8 cellular contexts compared by ENCODE assay signal in the genomic region with DNA sequence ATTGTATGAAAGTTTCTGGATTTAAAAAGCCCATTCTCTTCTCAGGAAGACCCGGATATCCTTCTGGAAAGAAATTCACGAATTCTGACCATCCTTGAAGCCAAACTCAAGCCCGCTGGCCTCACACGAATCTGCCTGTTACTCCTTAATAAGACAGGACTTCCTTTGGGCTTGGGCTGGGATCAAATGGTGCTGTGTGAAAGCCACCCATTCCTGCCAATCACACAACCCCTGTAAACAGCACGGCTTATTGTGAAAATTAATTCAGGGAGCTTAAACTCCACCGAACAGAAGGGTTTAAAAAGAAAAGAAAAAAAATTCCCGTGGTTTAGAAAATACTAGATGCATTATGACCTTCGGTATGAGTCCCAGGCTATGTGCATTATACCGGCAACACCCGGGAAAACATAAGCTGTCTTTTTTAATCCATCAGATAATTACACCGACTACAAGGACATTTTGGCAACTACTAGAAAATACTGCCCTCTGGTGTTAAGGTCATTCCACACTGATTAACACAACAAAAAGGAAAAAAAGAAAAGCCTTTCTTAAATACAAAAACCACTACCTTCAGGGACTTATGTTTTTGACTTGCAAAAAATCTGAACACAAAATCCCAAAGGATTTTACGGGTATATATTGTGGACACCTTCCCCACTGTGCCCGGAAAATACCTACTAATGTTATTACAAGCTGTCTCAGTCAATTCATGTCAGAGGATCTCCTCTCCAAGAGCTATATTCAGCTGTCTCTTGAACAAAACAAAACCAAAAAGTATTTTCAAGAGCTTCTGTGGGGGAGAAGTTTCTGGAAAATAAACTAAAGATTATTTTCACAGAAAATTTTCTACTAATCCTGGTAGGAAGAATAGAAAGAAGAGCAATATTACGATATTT.
DNase-seq lines count a peak whose midpoint lies in the region; ATAC-seq and TF ChIP-seq lines count a peak whose summit lies in the region.

No MANE protein-coding gene starts in this region.

- TF ChIP-seq CTCF in NB4 (IDR thresholded peaks at IDR 0.05; ENCODE audit: low read depth, low read length) = peak; percentile 23

- no peak overlapping the region for H3K4me3 ChIP-seq in NB4 (ENCODE audit: low read depth, low read length)
- no peak overlapping the region for H3K4me3 ChIP-seq in SK-N-MC
- H3K4me3 ChIP-seq in neuronal stem cell (ENCODE audit: low read length in 2 of 2) = no peak overlapping the region

- no peak overlapping the region for H3K4ac ChIP-seq in neuronal stem cell (ENCODE audit: low read length)

- no peak for TF ChIP-seq POLR2A in NB4 (IDR thresholded peaks at IDR 0.05; ENCODE audit: extremely low read depth, insufficient read length)

- no peak overlapping the region for H3K23ac ChIP-seq in neuronal stem cell (ENCODE audit: low read depth, low read length, poor library complexity)

- ATAC-seq in HG02981 (IDR thresholded peaks at IDR 0.05; ENCODE audit: unreplicated experiment) (no peak), GM18519 (IDR thresholded peaks at IDR 0.05; ENCODE audit: low FRiP score, unreplicated experiment) (no peak)

- peak overlapping the region; percentile 17 for H2AFZ ChIP-seq in neuronal stem cell (ENCODE audit: low read length)

- DNase-seq in GM03348 (ENCODE audit: low spot score) (peak; percentile 62), NB4 (ENCODE audit: low read depth) (peak; percentile 56), SK-N-MC (ENCODE audit: low read depth, low spot score) (peak; percentile 20), fibroblast of gingiva (ENCODE audit: low read depth) (peak; percentile 31), neuronal stem cell (ENCODE audit: low spot score) (peak; percentile 53), UCSD-AML1 (lab: John Stamatoyannopoulos, UW; ENCODE audit: unreplicated experiment) (no peak)

- no peak overlapping the region for H3K18ac ChIP-seq in neuronal stem cell (ENCODE audit: low read length)

- H4K91ac ChIP-seq in neuronal stem cell (ENCODE audit: low read depth, low read length, poor library complexity) = no peak overlapping the region

- H2BK120ac ChIP-seq in neuronal stem cell (ENCODE audit: low read depth, low read length) = no peak overlapping the region

- no peaks in the 10 kb centered on the region for H3K36me3 ChIP-seq in SK-N-MC (ENCODE audit: insufficient read depth, low read length)
- no peaks in the 10 kb centered on the region for H3K36me3 ChIP-seq in neuronal stem cell (replicated peaks in 1 of 2; ENCODE audit: control insufficient read depth in 2 of 2, insufficient read depth in 2 of 2, low read length in 2 of 2)

- no peak overlapping the region for H3K4me2 ChIP-seq in neuronal stem cell (ENCODE audit: insufficient read depth, low read length, poor library complexity, severe bottlenecking)

- no peak overlapping the region for H3K14ac ChIP-seq in neuronal stem cell (ENCODE audit: low read length)

- H3K9me3 ChIP-seq in SK-N-MC (ENCODE audit: low read depth, low read length) (no peaks in the 10 kb centered on the region), neuronal stem cell (replicated peaks in 1 of 2; ENCODE audit: control insufficient read depth in 2 of 2, insufficient read depth in 1 of 2, low read depth in 1 of 2, low read length in 2 of 2) (no peaks in the 10 kb centered on the region)

- no peak overlapping the region for H2BK15ac ChIP-seq in neuronal stem cell (ENCODE audit: low read length)

- H3K27ac ChIP-seq in SK-N-MC (no peak overlapping the region), neuronal stem cell (replicated peaks; ENCODE audit: low read length) (no peak overlapping the region)

- H2AK5ac ChIP-seq in neuronal stem cell (ENCODE audit: low read depth, low read length) = no peak overlapping the region

- no peak overlapping the region for H4K8ac ChIP-seq in neuronal stem cell (ENCODE audit: low read depth, low read length)

- no CpG with 5 or more reads among the region's 14 CpGs for WGBS in neuronal stem cell (ENCODE audit: extremely low coverage in 2 of 2, insufficient read length in 2 of 2, insufficient replicate concordance in 1 of 2), 2 donors

- H3K79me1 ChIP-seq in neuronal stem cell (ENCODE audit: low read depth, low read length) = peaks cover 2% of the 10 kb centered on the region

- no peaks in the 10 kb centered on the region for H3K4me1 ChIP-seq in neuronal stem cell (ENCODE audit: control insufficient read depth in 2 of 2, insufficient read depth in 1 of 2, low read depth in 1 of 2, low read length in 2 of 2)

- peaks cover 0 to 3% (median 0%) of the 10 kb centered on the region in 3 experiments for H3K27me3 ChIP-seq in neuronal stem cell (ENCODE audit: control insufficient read depth in 3 of 3, insufficient read depth in 3 of 3, low read depth in 1 of 3, low read length in 3 of 3)

- H3K9ac ChIP-seq in SK-N-MC (ENCODE audit: insufficient read length) (no peak overlapping the region), neuronal stem cell (ENCODE audit: low read depth, low read length, poor library complexity) (no peak overlapping the region)

- no peak overlapping the region for H2BK12ac ChIP-seq in neuronal stem cell (ENCODE audit: low read length)

- H2BK5ac ChIP-seq in neuronal stem cell (ENCODE audit: low read length) = no peak overlapping the region
